Comparison of ENCODE assay signal across 16 cellular contexts in genomic region chr18:3867768-3868445, GRCh38.
DNase-seq lines count a peak whose midpoint lies in the region; ATAC-seq and TF ChIP-seq lines count a peak whose summit lies in the region.
"Had no signal": no experiment of that assay in that cellular context is flagged by ENCODE, and none has a peak within 500 bp of the region (broad histone marks: within the 10 kb centered on the region; RNA-seq: fewer than 3 reads in every experiment).

No MANE protein-coding gene starts in this region.

- no peaks in the 10 kb centered on the region for H3K4me1 ChIP-seq in mammary epithelial cell (ENCODE audit: insufficient read depth, low read length)
- H3K4me1 ChIP-seq in breast epithelium = no peaks in the 10 kb centered on the region
- no peaks in the 10 kb centered on the region for H3K4me1 ChIP-seq in aorta (ENCODE audit: control insufficient read depth in 1 of 2, insufficient read depth in 2 of 2, low read length in 2 of 2)

- ATAC-seq in aorta (ENCODE audit: low FRiP score) = no peak
- no peak for ATAC-seq in GM19455 (IDR thresholded peaks at IDR 0.05; ENCODE audit: unreplicated experiment)
- ATAC-seq: activated naive CD4-positive, alpha-beta T cell treated with anti-CD3 and anti-CD28 coated beads, Interleukin-2, amount 50 U/mL, for 72 hours had no signal

- no TSS peak for BruUV-seq in mammary epithelial cell (replicated peaks; lab: Mats Ljungman, UMichigan)

- CTCF ChIA-PET in mammary epithelial cell (lab: Charles Lee; ENCODE audit: low non-redundant PET) = no interaction called here

- 16% methylated on average over 8 of the region's 8 CpGs for WGBS in mammary epithelial cell (ENCODE audit: low coverage, missing lambda C conversion rate)
- 6 to 7% methylated on average over 8 of the region's 8 CpGs for WGBS in aorta, 2 donors

- H3K36me3 Mint-ChIP-seq in brain (no peaks in the 10 kb centered on the region), nephron (ENCODE audit: low read depth) (no peaks in the 10 kb centered on the region)
- H3K36me3 Mint-ChIP-seq: activated naive CD4-positive, alpha-beta T cell treated with anti-CD3 and anti-CD28 coated beads, Interleukin-2, amount 50 U/mL, for 72 hours; CD8-positive, alpha-beta memory T cell; IgD-negative memory B cell had no signal

- TF ChIP-seq POLR2A in breast epithelium (IDR thresholded peaks at IDR 0.05) = no peak

- H3K27me3 ChIP-seq in mammary epithelial cell (ENCODE audit: insufficient read depth, low read length) = no peaks in the 10 kb centered on the region
- H3K27me3 ChIP-seq in breast epithelium = no peaks in the 10 kb centered on the region
- no peaks in the 10 kb centered on the region for H3K27me3 ChIP-seq in aorta (ENCODE audit: control insufficient read depth in 1 of 2, insufficient read depth in 2 of 2, low read length in 1 of 2)

- H3K4me3 Mint-ChIP-seq in brain (peak overlapping the region in 4 of 5 experiments; percentile 7 to 73 (median 18)), nephron (peak overlapping the region in 2 of 3 experiments; percentile 5 to 23)
- H3K4me3 Mint-ChIP-seq: activated CD4-positive, alpha-beta T cell treated with anti-CD3 and anti-CD28 coated beads, Interleukin-2, amount 10 ng/mL, durations not matched to agents 7 days and 5 days; CD8-positive, alpha-beta memory T cell; IgD-negative memory B cell had no signal

- no peak for TF ChIP-seq CTCF in mammary epithelial cell (conservative IDR thresholded peaks at IDR 0.05 in 1 of 2, IDR thresholded peaks at IDR 0.05 in 1 of 2; ENCODE audit: extremely low read depth in 1 of 2, insufficient read depth in 1 of 2, low read depth in 1 of 2, low read length in 2 of 2)
- TF ChIP-seq CTCF in breast epithelium (IDR thresholded peaks at IDR 0.05) = no peak
- no peak for TF ChIP-seq CTCF in brain (conservative IDR thresholded peaks at IDR 0.05)
- no peak for TF ChIP-seq CTCF in nephron (IDR thresholded peaks at IDR 0.05; ENCODE audit: unreplicated experiment in 3 of 3)

- no peaks in the 10 kb centered on the region for H3K79me2 ChIP-seq in mammary epithelial cell (ENCODE audit: insufficient read depth, low read length)

- H2AFZ ChIP-seq in mammary epithelial cell (ENCODE audit: low read depth, low read length) = peak overlapping the region; percentile 42

- dilution Hi-C loops in mammary epithelial cell (cut with HindIII; ENCODE audit: low sequenced_read_pairs) = no loop called here

- no peak for DNase-seq in mammary epithelial cell
- DNase-seq in breast epithelium (ENCODE audit: low spot score in 2 of 2) = no peak
- DNase-seq in aorta = no peak
- DNase-seq in SW480 (ENCODE audit: low spot score) = no peak
- DNase-seq in activated CD4-positive, alpha-beta T cell treated with anti-CD3 and anti-CD28 coated beads for 1 hour = no peak
- DNase-seq: activated CD4-positive, alpha-beta T cell treated with anti-CD3 and anti-CD28 coated beads, Interleukin-2, amount 10 ng/mL, durations not matched to agents 7 days and 5 days; CD8-positive, alpha-beta memory T cell; cerebellar nuclear complex; NCI-H1105; occipital lobe; small intestine had no signal

- H3K4me1 Mint-ChIP-seq in brain (peaks cover 36% of the 10 kb centered on the region), nephron (peaks cover 32% of the 10 kb centered on the region)
- H3K4me1 Mint-ChIP-seq: activated CD4-positive, alpha-beta T cell treated with anti-CD3 and anti-CD28 coated beads, Interleukin-2, amount 10 ng/mL, durations not matched to agents 7 days and 5 days; CD8-positive, alpha-beta memory T cell; IgD-negative memory B cell had no signal

- H3K9ac ChIP-seq in mammary epithelial cell (ENCODE audit: insufficient read depth, low read length) = no peak overlapping the region

- no peaks in the 10 kb centered on the region for H4K20me1 ChIP-seq in mammary epithelial cell (ENCODE audit: insufficient read depth, low read length)

- H3K36me3 ChIP-seq in mammary epithelial cell (ENCODE audit: insufficient read depth, low read length) (no peaks in the 10 kb centered on the region), breast epithelium (no peaks in the 10 kb centered on the region), aorta (ENCODE audit: control insufficient read depth in 1 of 2, insufficient read depth in 2 of 2, low read length in 1 of 2) (no peaks in the 10 kb centered on the region)

- H3K27ac Mint-ChIP-seq in brain (peak overlapping the region in 4 of 5 experiments; percentile 72 to 95 (median 80)), nephron (peak overlapping the region; percentile 91 to 98 (median 93))
- H3K27ac Mint-ChIP-seq: activated CD4-positive, alpha-beta T cell treated with anti-CD3 and anti-CD28 coated beads, Interleukin-2, amount 10 ng/mL, durations not matched to agents 7 days and 5 days; activated naive CD4-positive, alpha-beta T cell treated with anti-CD3 and anti-CD28 coated beads, Interleukin-2, amount 50 U/mL, for 72 hours; CD8-positive, alpha-beta memory T cell; IgD-negative memory B cell had no signal

- H3K27me3 Mint-ChIP-seq in brain (peaks cover 3% of the 10 kb centered on the region), nephron (ENCODE audit: low read depth) (peaks cover 3% of the 10 kb centered on the region)

- in situ Hi-C loops in mammary epithelial cell (cut with MboI; ENCODE audit: low sequenced_read_pairs in 2 of 2) = loop anchor here (10.0 to 25.0 kb wide), 3 partner anchors 103 to 606 kb away; partner anchors contain the start of gene MYL12B (in 1 of the 2)

- no peaks in the 10 kb centered on the region for H3K9me3 ChIP-seq in mammary epithelial cell (replicated peaks; ENCODE audit: insufficient read depth, low read length)
- no peaks in the 10 kb centered on the region for H3K9me3 ChIP-seq in breast epithelium
- H3K9me3 ChIP-seq in aorta (ENCODE audit: control insufficient read depth, low read length) = no peaks in the 10 kb centered on the region

- intact Hi-C loops in mammary epithelial cell (cut with micrococcal nuclease) = loop anchor here (5.0 kb wide), 1 partner anchor 421 kb away; no protein-coding TSS in a partner anchor
- intact Hi-C loops in breast epithelium (cut with DNase I; ENCODE audit: low total_unique reads) = no loop called here
- intact Hi-C loops in aorta (cut with DNase I) = loop anchor here (2.0 to 10.0 kb wide), 2 partner anchors 97 to 583 kb away; no protein-coding TSS in a partner anchor

- H3K4me2 ChIP-seq in mammary epithelial cell (ENCODE audit: insufficient read depth, low read depth, low read length) = no peak overlapping the region

- H3K9me3 Mint-ChIP-seq in brain (no peaks in the 10 kb centered on the region), nephron (no peaks in the 10 kb centered on the region)
- H3K9me3 Mint-ChIP-seq: activated CD4-positive, alpha-beta T cell treated with anti-CD3 and anti-CD28 coated beads, Interleukin-2, amount 10 ng/mL, durations not matched to agents 7 days and 5 days; activated naive CD4-positive, alpha-beta T cell treated with anti-CD3 and anti-CD28 coated beads, Interleukin-2, amount 50 U/mL, for 72 hours; CD8-positive, alpha-beta memory T cell; IgD-negative memory B cell had no signal

- H3K4me3 ChIP-seq in mammary epithelial cell (replicated peaks in 1 of 3; ENCODE audit: insufficient read depth in 1 of 3, low read depth in 2 of 3, low read length in 3 of 3) = no peak overlapping the region
- H3K4me3 ChIP-seq in breast epithelium = no peak overlapping the region
- H3K4me3 ChIP-seq in aorta (ENCODE audit: low read length in 2 of 2) = no peak overlapping the region

- H3K27ac ChIP-seq in mammary epithelial cell (ENCODE audit: insufficient read depth, low read depth, low read length) = no peak overlapping the region
- peak overlapping the region in 1 of 2 donors; percentile 23 for H3K27ac ChIP-seq in breast epithelium
- peak overlapping the region; percentile 15 to 75 for H3K27ac ChIP-seq in aorta (ENCODE audit: low read depth in 1 of 2, low read length in 2 of 2)
